8 cellular contexts compared by ENCODE assay signal in the genomic region with DNA sequence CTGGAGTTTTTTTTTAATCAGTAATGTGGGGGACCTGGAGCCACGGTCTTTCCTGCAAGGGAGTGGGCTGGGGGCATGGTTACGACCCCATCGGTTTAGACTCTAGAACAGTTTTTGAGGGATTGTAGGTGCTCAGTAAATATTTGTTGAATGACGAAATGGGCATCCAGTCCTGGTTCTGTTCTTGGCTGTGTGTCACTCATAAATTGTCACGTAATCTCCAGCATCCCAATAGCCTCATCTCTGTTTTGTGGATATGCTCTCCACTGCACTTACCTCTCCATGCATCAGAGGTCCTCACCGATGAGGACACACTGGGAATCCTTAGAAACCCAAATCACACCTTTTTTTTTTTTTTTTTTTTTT. TPM values are rescaled to one million over a fixed set of nuclear protein-coding genes. Genes with fewer than 3 reads are reported as not detected.
DNase-seq lines count a peak whose midpoint lies in the region; ATAC-seq and TF ChIP-seq lines count a peak whose summit lies in the region.

No MANE protein-coding gene starts in this region.

- peak overlapping the region; percentile 80 for H3K4me3 ChIP-seq in lung
- peak overlapping the region; percentile 88 to 90 for H3K4me3 ChIP-seq in testis
- peak overlapping the region in 2 of 4 donors; percentile 84 to 93 for H3K4me3 ChIP-seq in Peyer's patch

- TF ChIP-seq POLR2A in testis (IDR thresholded peaks at IDR 0.05) (no peak), Peyer's patch (IDR thresholded peaks at IDR 0.05) (no peak)

- ATAC-seq in activated naive CD8-positive, alpha-beta T cell treated with anti-CD3 and anti-CD28 coated beads, Interleukin-2, amount 10 ng/mL, durations not matched to agents 7 days and 5 days (ENCODE audit: low read depth), result no peak
- ATAC-seq in lung (ENCODE audit: insufficient read depth, low FRiP score), result no peak

- peak overlapping the region; percentile 94 for H3K4me3 Mint-ChIP-seq in activated T-cell treated with anti-CD3 and anti-CD28 coated beads, Interleukin-2, amount 50 U/mL, for 24 hours
- H3K4me3 Mint-ChIP-seq in activated naive CD8-positive, alpha-beta T cell treated with anti-CD3 and anti-CD28 coated beads, Interleukin-2, amount 10 ng/mL, durations not matched to agents 7 days and 5 days, result peak overlapping the region; percentile 91

- POLR2A ChIA-PET in activated naive CD8-positive, alpha-beta T cell treated with anti-CD3 and anti-CD28 coated beads, Interleukin-2, amount 10 ng/mL, durations not matched to agents 7 days and 5 days (lab: Charles Lee), result interaction anchor here (1.8 kb wide), 1 partner anchor 71 kb away, joined by 5 read pairs; no protein-coding TSS in a partner anchor

- H3K9me3 Mint-ChIP-seq in activated T-cell treated with anti-CD3 and anti-CD28 coated beads, Interleukin-2, amount 50 U/mL, for 24 hours, result no peaks in the 10 kb centered on the region
- no peaks in the 10 kb centered on the region for H3K9me3 Mint-ChIP-seq in activated naive CD8-positive, alpha-beta T cell treated with anti-CD3 and anti-CD28 coated beads, Interleukin-2, amount 10 ng/mL, durations not matched to agents 7 days and 5 days

- no peak overlapping the region for H3K27ac Mint-ChIP-seq in activated T-cell treated with anti-CD3 and anti-CD28 coated beads, Interleukin-2, amount 50 U/mL, for 24 hours
- no peak overlapping the region for H3K27ac Mint-ChIP-seq in activated naive CD8-positive, alpha-beta T cell treated with anti-CD3 and anti-CD28 coated beads, Interleukin-2, amount 10 ng/mL, durations not matched to agents 7 days and 5 days

- no peaks in the 10 kb centered on the region for H3K27me3 ChIP-seq in lung (ENCODE audit: control insufficient read depth, insufficient read depth)
- H3K27me3 ChIP-seq in testis, result no peaks in the 10 kb centered on the region
- H3K27me3 ChIP-seq in Peyer's patch, result no peaks in the 10 kb centered on the region

- H3K4me1 ChIP-seq in lung (ENCODE audit: control insufficient read depth in 2 of 2, insufficient read depth in 2 of 2, low read length in 2 of 2) (peaks cover 0 to 14% of the 10 kb centered on the region in 2 donors), testis (peaks cover 9% of the 10 kb centered on the region), Peyer's patch (peaks cover 0 to 10% (median 0%) of the 10 kb centered on the region in 4 donors)

- no peaks in the 10 kb centered on the region for H3K27me3 Mint-ChIP-seq in activated T-cell treated with anti-CD3 and anti-CD28 coated beads, Interleukin-2, amount 50 U/mL, for 24 hours
- peaks cover 9% of the 10 kb centered on the region for H3K27me3 Mint-ChIP-seq in activated naive CD8-positive, alpha-beta T cell treated with anti-CD3 and anti-CD28 coated beads, Interleukin-2, amount 10 ng/mL, durations not matched to agents 7 days and 5 days

- H3K27ac ChIP-seq in lung (ENCODE audit: low read depth in 1 of 2, low read length in 1 of 2), result no peak overlapping the region
- H3K27ac ChIP-seq in testis, result peak overlapping the region; percentile 67 to 73
- H3K27ac ChIP-seq in Peyer's patch, result peak overlapping the region in 1 of 4 donors; percentile 71

- H3K4me1 Mint-ChIP-seq in activated T-cell treated with anti-CD3 and anti-CD28 coated beads, Interleukin-2, amount 50 U/mL, for 24 hours (ENCODE audit: low read depth), result peaks cover 19% of the 10 kb centered on the region
- H3K4me1 Mint-ChIP-seq in activated naive CD8-positive, alpha-beta T cell treated with anti-CD3 and anti-CD28 coated beads, Interleukin-2, amount 10 ng/mL, durations not matched to agents 7 days and 5 days, result peaks cover 14% of the 10 kb centered on the region

- peaks cover 10% of the 10 kb centered on the region for H3K36me3 Mint-ChIP-seq in activated T-cell treated with anti-CD3 and anti-CD28 coated beads, Interleukin-2, amount 50 U/mL, for 24 hours (ENCODE audit: low read depth)
- H3K36me3 Mint-ChIP-seq in activated naive CD8-positive, alpha-beta T cell treated with anti-CD3 and anti-CD28 coated beads, Interleukin-2, amount 10 ng/mL, durations not matched to agents 7 days and 5 days, result no peaks in the 10 kb centered on the region

- no peak for DNase-seq in activated T-cell treated with anti-CD3 and anti-CD28 coated beads, Interleukin-2, amount 50 U/mL, for 24 hours
- DNase-seq in activated T-cell treated with anti-CD3 and anti-CD28 coated beads, Interleukin-2, amount 50 U/mL, for 48 hours, result no peak
- DNase-seq in activated naive CD8-positive, alpha-beta T cell treated with anti-CD3 and anti-CD28 coated beads, Interleukin-2, amount 10 ng/mL, durations not matched to agents 7 days and 5 days, result no peak
- no peak for DNase-seq in lung (ENCODE audit: low spot score)
- DNase-seq in testis, result no peak
- no peak for DNase-seq in NCI-H446 treated with DMSO at 0.1 percent for 48 hours (lab: John Stamatoyannopoulos, UW)
- no peak for DNase-seq in Peyer's patch
- DNase-seq in SK-N-DZ (ENCODE audit: low spot score), result no peak

- H3K36me3 ChIP-seq in lung (ENCODE audit: control insufficient read depth in 2 of 2, insufficient read depth in 2 of 2, low read length in 2 of 2) (peaks cover 0 to 5% of the 10 kb centered on the region in 2 donors), testis (ENCODE audit: low read depth, missing control alignments) (no peaks in the 10 kb centered on the region), Peyer's patch (peaks cover 0 to 5% (median 0%) of the 10 kb centered on the region in 3 donors)

- no peaks in the 10 kb centered on the region for H3K9me3 ChIP-seq in lung (ENCODE audit: control insufficient read depth in 2 of 2, insufficient read depth in 1 of 2, low read length in 1 of 2)
- no peaks in the 10 kb centered on the region for H3K9me3 ChIP-seq in testis
- H3K9me3 ChIP-seq in Peyer's patch, result no peaks in the 10 kb centered on the region

- intact Hi-C loops in testis (cut with DNase I; ENCODE audit: low total_unique reads), result no loop called here

- 78 to 89% methylated on average over 6 of the region's 6 CpGs for WGBS in lung, 2 donors
- WGBS in testis, 2 donors, result 58 to 66% methylated on average over 6 of the region's 6 CpGs

- TF ChIP-seq CTCF in lung (IDR thresholded peaks at IDR 0.05; ENCODE audit: control extremely low read depth, extremely low read depth) (no peak), testis (IDR thresholded peaks at IDR 0.05) (no peak), Peyer's patch (IDR thresholded peaks at IDR 0.05) (no peak)

RNA-seq across cellular contexts. Expression of a gene that starts 0.5 kb away (rescaled TPM):
- total RNA-seq in activated naive CD8-positive, alpha-beta T cell treated with anti-CD3 and anti-CD28 coated beads, Interleukin-2, amount 10 ng/mL, durations not matched to agents 7 days and 5 days, result 10 to 100 TPM; 10.8 to 11.8 TPM
- total RNA-seq in lung (10 to 100 TPM; 15.3 to 18.2 TPM), testis (10 to 100 TPM; 37.4 to 76.4 TPM), Peyer's patch (10 to 100 TPM; 12.8 to 35.5 (median 18.1) TPM)
- polyA plus RNA-seq in lung (10 to 100 TPM; 11.3 to 14.4 TPM), testis (ENCODE audit: insufficient read depth, low read depth, low replicate concordance) (66.6 TPM)
- 7.0 and 10.5 TPM in 2 replicates for polyA plus RNA-seq in SK-N-DZ (2014; cell fraction: cytosol; rRNA removed)
- 8.9 and 13.4 TPM in 2 replicates for polyA plus RNA-seq in SK-N-DZ (2014; cell fraction: nucleus; rRNA removed)

RNA-seq across cellular contexts. Expression of a gene that starts 49.0 kb away (rescaled TPM):
- 10 to 100 TPM; 62.7 to 68.5 TPM for total RNA-seq in activated naive CD8-positive, alpha-beta T cell treated with anti-CD3 and anti-CD28 coated beads, Interleukin-2, amount 10 ng/mL, durations not matched to agents 7 days and 5 days
- total RNA-seq in lung (10 to 100 TPM; 29.4 to 56.6 TPM), testis (100 to 1,000 TPM; 108 to 138 TPM), Peyer's patch (10 to 100 TPM; 57.0 to 72.7 (median 67.1) TPM)
- polyA plus RNA-seq in lung (10 to 100 TPM; 35.5 to 40.9 TPM), testis (ENCODE audit: insufficient read depth, low read depth, low replicate concordance) (81.0 TPM)
- polyA plus RNA-seq in SK-N-DZ (2014; cell fraction: cytosol; rRNA removed), result 181 and 188 TPM in 2 replicates
- 110 and 127 TPM in 2 replicates for polyA plus RNA-seq in SK-N-DZ (2014; cell fraction: nucleus; rRNA removed)

RNA-seq across cellular contexts. Expression of a gene that starts 55.4 kb away (rescaled TPM):
- total RNA-seq in activated naive CD8-positive, alpha-beta T cell treated with anti-CD3 and anti-CD28 coated beads, Interleukin-2, amount 10 ng/mL, durations not matched to agents 7 days and 5 days, result 100 to 1,000 TPM; 242 to 249 TPM
- 100 to 1,000 TPM; 147 to 187 TPM for total RNA-seq in lung
- 10 to 100 TPM; 35.6 to 93.4 TPM for polyA plus RNA-seq in lung
- 100 to 1,000 TPM; 267 to 272 TPM for total RNA-seq in testis
- 449 TPM for polyA plus RNA-seq in testis (ENCODE audit: insufficient read depth, low read depth, low replicate concordance)
- 100 to 1,000 TPM; 165 to 211 (median 190) TPM for total RNA-seq in Peyer's patch
- 107 and 121 TPM in 2 replicates for polyA plus RNA-seq in SK-N-DZ (2014; cell fraction: cytosol; rRNA removed)
- 61.5 and 105 TPM in 2 replicates for polyA plus RNA-seq in SK-N-DZ (2014; cell fraction: nucleus; rRNA removed)

Comparison
In these comparisons a context has a peak if more than half of its experiments do, and no peak if none do; other contexts are left out.
1. H3K27ac ChIP-seq: peak in testis (2 of 2); none in lung (0 of 2).